Comparison of ENCODE assay signal across 8 cellular contexts in the genomic region with DNA sequence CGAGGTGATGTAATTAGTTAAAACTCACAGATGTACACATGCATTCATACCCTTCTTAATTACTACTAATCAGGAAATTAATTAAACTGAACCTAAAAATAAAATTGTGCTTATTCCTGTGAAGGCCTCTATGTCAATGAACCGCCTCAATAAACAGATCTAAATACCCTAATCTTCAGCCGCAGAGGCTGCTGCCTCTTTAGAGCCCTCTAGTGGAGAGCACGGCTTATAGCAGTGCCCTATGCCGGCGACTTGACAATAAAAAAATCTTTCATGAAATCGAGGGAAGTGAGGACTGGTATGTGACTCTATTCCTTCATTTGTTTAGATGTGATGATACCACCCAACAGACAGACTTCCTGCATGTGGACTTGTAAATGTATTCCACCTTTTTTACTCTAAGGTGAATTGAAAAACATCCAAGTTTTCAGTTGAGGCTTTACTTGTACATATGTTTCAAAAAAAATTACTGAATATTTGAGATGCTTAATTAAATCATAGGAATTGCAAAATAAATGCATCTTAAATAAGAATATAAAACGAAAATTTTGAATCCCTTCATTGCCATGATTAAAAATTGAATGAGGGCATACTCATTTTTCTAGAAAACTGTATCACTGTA. TPM values are rescaled to one million over a fixed set of nuclear protein-coding genes. Genes with fewer than 3 reads are reported as not detected.
A peak's percentile ranks its signal among the peaks of the same experiment; 100 is the strongest.
DNase-seq lines count a peak whose midpoint lies in the region; ATAC-seq, FAIRE-seq and TF ChIP-seq lines count a peak whose summit lies in the region.

No MANE protein-coding gene starts in this region.

- H3K27ac ChIP-seq in RWPE2 (ENCODE audit: poor library complexity, severe bottlenecking), result no peak overlapping the region
- H3K27ac ChIP-seq in right lobe of liver, result no peak overlapping the region
- no peak overlapping the region for H3K27ac ChIP-seq in tibial artery

- no peaks in the 10 kb centered on the region for H3K4me1 ChIP-seq in RWPE2 (ENCODE audit: insufficient read depth, poor library complexity, severe bottlenecking)
- no peaks in the 10 kb centered on the region for H3K4me1 ChIP-seq in right lobe of liver
- H3K4me1 ChIP-seq in tibial artery, result no peaks in the 10 kb centered on the region

- H3K4me3 ChIP-seq in RWPE2 (ENCODE audit: severe bottlenecking), result no peak overlapping the region
- H3K4me3 ChIP-seq in right lobe of liver, result no peak overlapping the region
- H3K4me3 ChIP-seq in tibial artery, result no peak overlapping the region

- H3K36me3 ChIP-seq in RWPE2 (ENCODE audit: low read depth), result no peaks in the 10 kb centered on the region
- H3K36me3 ChIP-seq in right lobe of liver, result no peaks in the 10 kb centered on the region
- H3K36me3 ChIP-seq in tibial artery, result no peaks in the 10 kb centered on the region

- H3K27me3 ChIP-seq in RWPE2 (ENCODE audit: insufficient read depth, poor library complexity, severe bottlenecking), result no peaks in the 10 kb centered on the region
- no peaks in the 10 kb centered on the region for H3K27me3 ChIP-seq in right lobe of liver
- no peaks in the 10 kb centered on the region for H3K27me3 ChIP-seq in tibial artery

- H3K9me3 ChIP-seq in RWPE2 (ENCODE audit: severe bottlenecking) (no peaks in the 10 kb centered on the region), right lobe of liver (no peaks in the 10 kb centered on the region), tibial artery (no peaks in the 10 kb centered on the region)

- TF ChIP-seq CTCF in RWPE2 (IDR thresholded peaks at IDR 0.05; ENCODE audit: poor library complexity, severe bottlenecking) (peak; percentile 97), right lobe of liver (IDR thresholded peaks at IDR 0.05) (peak; percentile 61 to 97 (median 94)), tibial artery (IDR thresholded peaks at IDR 0.05) (peak; percentile 65 to 94)

- WGBS in right lobe of liver (ENCODE audit: insufficient coverage, low coverage, low lambda C conversion rate, missing lambda C conversion rate), result 13% methylated on average over 8 of the region's 8 CpGs

- no peak for TF ChIP-seq POLR2A in right lobe of liver (IDR thresholded peaks at IDR 0.05)

- DNase-seq in Right ventricle myocardium inferior (ENCODE audit: missing footprints) (no peak), cardiac septum (ENCODE audit: low spot score) (no peak), HTR-8/SVneo (ENCODE audit: insufficient read length, low spot score) (peak; percentile 19), RWPE2 (ENCODE audit: low spot score) (no peak), right lobe of liver (peak in 2 of 3 donors; percentile 36 to 51), tibial artery (peak; percentile 32 to 63)
- DNase-seq in central memory CD4-positive, alpha-beta T cell, result peak; percentile 22

- intact Hi-C loops in Right ventricle myocardium inferior (cut with DNase I) (no loop called here), cardiac septum (cut with DNase I) (no loop called here), right lobe of liver (cut with DNase I) (no loop called here), tibial artery (cut with DNase I; ENCODE audit: low total_unique reads) (no loop called here)

- no peak for FAIRE-seq in HTR-8/SVneo (lab: Jason Lieb, UNC)

- peak; percentile 48 for ATAC-seq in Right ventricle myocardium inferior
- peak; percentile 93 for ATAC-seq in GM21786 (IDR thresholded peaks at IDR 0.05; ENCODE audit: unreplicated experiment)
- peak; percentile 72 for ATAC-seq in RWPE2 (ENCODE audit: low read depth)
- ATAC-seq in right lobe of liver, result peak; percentile 91 to 95 (median 92)

RNA-seq across cellular contexts. Expression of a gene that starts 8.3 kb away (rescaled TPM):
- total RNA-seq in Right ventricle myocardium inferior, result 2.9 TPM
- 9.2 TPM for total RNA-seq in cardiac septum
- 1 to 10 TPM in 5 of 6 experiments, under 1 TPM in 1; 0.95 to 2.9 (median 1.5) TPM for total RNA-seq in right lobe of liver

Comparison
In these comparisons a context has a peak if more than half of its experiments do, and no peak if none do; other contexts are left out.
1. DNase-seq: peak in HTR-8/SVneo (single experiment), central memory CD4-positive, alpha-beta T cell (single experiment), right lobe of liver (2 of 3) and tibial artery (2 of 2); none in Right ventricle myocardium inferior (single experiment), cardiac septum (single experiment) and RWPE2 (single experiment).
2. Peak in every context shown above with its lines, with median percentiles within 50 percentile points of each other: ATAC-seq and CTCF ChIP-seq.